20 cellular contexts compared by ENCODE assay signal in the genomic region with DNA sequence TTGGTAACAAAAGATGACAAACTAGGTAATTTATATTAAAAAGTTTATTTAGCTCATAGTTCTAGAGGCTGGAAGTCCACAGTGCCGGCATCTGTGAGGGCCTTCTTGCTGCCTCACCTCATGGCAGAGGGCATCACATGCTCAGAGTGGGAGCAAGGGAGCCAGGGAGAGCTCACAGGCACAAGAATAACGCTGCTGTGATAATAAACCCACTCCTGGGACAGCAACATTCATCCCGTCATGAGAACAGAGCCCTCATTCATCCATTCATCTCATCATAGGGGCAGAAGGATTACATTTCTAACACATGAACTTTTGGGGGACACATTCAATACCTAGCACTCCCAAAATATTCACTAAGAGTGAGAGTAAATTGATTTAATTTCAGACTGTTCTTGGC.
"Had no signal": no experiment of that assay in that cellular context is flagged by ENCODE, and none has a peak within 500 bp of the region (broad histone marks: within the 10 kb centered on the region; RNA-seq: fewer than 3 reads in every experiment).

No MANE protein-coding gene starts in this region.

- DNase-seq: activated B cell treated with CpG ODN at 0.5 μM for 24 hours; activated CD4-positive, alpha-beta memory T cell treated with anti-CD3 and anti-CD28 coated beads, Interleukin-2, amount 10 ng/mL, durations not matched to agents 7 days and 5 days; activated CD4-positive, alpha-beta T cell treated with anti-CD3 and anti-CD28 coated beads for 4 hours; activated CD8-positive, alpha-beta memory T cell treated with anti-CD3 and anti-CD28 coated beads, Interleukin-2, amount 10 ng/mL, durations not matched to agents 7 days and 5 days; activated naive CD4-positive, alpha-beta T cell treated with Interleukin-2 at 50 U/mL for 16 hours; activated naive CD8-positive, alpha-beta T cell treated with anti-CD3 and anti-CD28 coated beads, Interleukin-2, amount 50 U/mL, for 24 hours; activated T-cell treated with anti-CD3 and anti-CD28 coated beads, Interleukin-2, amount 50 U/mL, for 1 hour; cerebellar nuclear complex; cortex of kidney; naive thymus-derived CD4-positive, alpha-beta T cell; pancreas; sigmoid colon; stimulated activated naive CD4-positive, alpha-beta T cell; T-cell; T-helper 9 cell had no signal

- H3K9me3 ChIP-seq: ascending aorta, esophagus muscularis mucosa, pancreas, sigmoid colon had no signal

- H3K36me3 ChIP-seq: ascending aorta, esophagus muscularis mucosa, neural progenitor cell, pancreas, sigmoid colon had no signal

- H3K36me3 Mint-ChIP-seq: activated CD8-positive, alpha-beta memory T cell treated with anti-CD3 and anti-CD28 coated beads, Interleukin-2, amount 10 ng/mL, durations not matched to agents 7 days and 5 days; memory B cell; naive thymus-derived CD4-positive, alpha-beta T cell; neural progenitor cell; T-cell had no signal

- H3K4me3 Mint-ChIP-seq: activated B cell treated with CpG ODN at 0.5 μM for 24 hours; activated CD4-positive, alpha-beta memory T cell treated with anti-CD3 and anti-CD28 coated beads, Interleukin-2, amount 10 ng/mL, durations not matched to agents 7 days and 5 days; activated CD8-positive, alpha-beta memory T cell treated with anti-CD3 and anti-CD28 coated beads, Interleukin-2, amount 10 ng/mL, durations not matched to agents 7 days and 5 days; activated naive CD8-positive, alpha-beta T cell treated with anti-CD3 and anti-CD28 coated beads, Interleukin-2, amount 50 U/mL, for 24 hours; memory B cell; naive thymus-derived CD4-positive, alpha-beta T cell; neural progenitor cell; T-cell had no signal

- H3K27me3 ChIP-seq: ascending aorta, esophagus muscularis mucosa, neural progenitor cell, sigmoid colon had no signal

- H3K9ac ChIP-seq: neural progenitor cell had no signal

- H3K27ac Mint-ChIP-seq: activated B cell treated with CpG ODN at 0.5 μM for 24 hours; activated CD4-positive, alpha-beta memory T cell treated with anti-CD3 and anti-CD28 coated beads, Interleukin-2, amount 10 ng/mL, durations not matched to agents 7 days and 5 days; activated CD8-positive, alpha-beta memory T cell treated with anti-CD3 and anti-CD28 coated beads, Interleukin-2, amount 10 ng/mL, durations not matched to agents 7 days and 5 days; activated naive CD8-positive, alpha-beta T cell treated with anti-CD3 and anti-CD28 coated beads, Interleukin-2, amount 50 U/mL, for 24 hours; activated T-helper 2 cell treated with anti-CD3 and anti-CD28 coated beads, Interferon-gamma antibody, Interleukin-2, Interleukin-4, amounts not matched to agents 10 μg/mL and 5 μg/mL and 100 μg/mL, durations not matched to agents 14 hours and 24 hours and 36 hours; memory B cell; naive thymus-derived CD4-positive, alpha-beta T cell; neural progenitor cell; T-cell had no signal

- H3K4me2 ChIP-seq: neural progenitor cell had no signal

- H3K4me1 ChIP-seq: pancreas had no signal

- H3K4me3 ChIP-seq: ascending aorta, esophagus muscularis mucosa, neural progenitor cell, pancreas, sigmoid colon had no signal

- ATAC-seq: activated CD8-positive, alpha-beta memory T cell treated with anti-CD3 and anti-CD28 coated beads, Interleukin-2, amount 10 ng/mL, durations not matched to agents 7 days and 5 days; activated naive CD8-positive, alpha-beta T cell treated with anti-CD3 and anti-CD28 coated beads, Interleukin-2, amount 50 U/mL, for 24 hours; naive thymus-derived CD4-positive, alpha-beta T cell; pancreas; T-cell had no signal

- H3K27ac ChIP-seq: ascending aorta, neural progenitor cell, pancreas, sigmoid colon had no signal

- H2AFZ ChIP-seq: neural progenitor cell had no signal

- H3K9me3 Mint-ChIP-seq: activated B cell treated with CpG ODN at 0.5 μM for 24 hours; activated CD4-positive, alpha-beta memory T cell treated with anti-CD3 and anti-CD28 coated beads, Interleukin-2, amount 10 ng/mL, durations not matched to agents 7 days and 5 days; activated naive CD8-positive, alpha-beta T cell treated with anti-CD3 and anti-CD28 coated beads, Interleukin-2, amount 50 U/mL, for 24 hours; activated T-helper 2 cell treated with anti-CD3 and anti-CD28 coated beads, Interferon-gamma antibody, Interleukin-2, Interleukin-4, amounts not matched to agents 10 μg/mL and 5 μg/mL and 100 μg/mL, durations not matched to agents 14 hours and 24 hours and 36 hours; memory B cell; naive thymus-derived CD4-positive, alpha-beta T cell; neural progenitor cell; T-cell had no signal
